ENCODE assay signal across 18 cellular contexts in genomic region chr21:45588861-45589491, GRCh38.
"Had no signal": no experiment of that assay in that cellular context is flagged by ENCODE, and none has a peak within 500 bp of the region (broad histone marks: within the 10 kb centered on the region; RNA-seq: fewer than 3 reads in every experiment).

No MANE protein-coding gene starts in this region.

- H3K27ac Mint-ChIP-seq: memory B cell had no signal

- DNase-seq: activated naive CD4-positive, alpha-beta T cell treated with Interleukin-2 at 50 U/mL for 16 hours; activated T-cell treated with anti-CD3 and anti-CD28 coated beads, Interleukin-2, amount 50 U/mL, for 4 hours; anterior cingulate cortex; body of pancreas; cortex of kidney; left colon; occipital lobe; stimulated activated CD4-positive, alpha-beta T cell treated with anti-CD3 and anti-CD28 coated beads, Interleukin-2, amount 100 ng/mL, for 48 hours; stimulated activated CD8-positive, alpha-beta memory T cell treated with anti-CD3 and anti-CD28 coated beads, Interleukin-4, amount 100 ng/mL, for 48 hours; stimulated activated naive CD4-positive, alpha-beta T cell had no signal

- ATAC-seq: activated T-cell treated with anti-CD3 and anti-CD28 coated beads, Interleukin-2, amount 50 U/mL, for 4 hours; body of pancreas; gastroesophageal sphincter; left colon had no signal

- H3K27me3 ChIP-seq: body of pancreas had no signal

- H3K4me1 Mint-ChIP-seq: neural crest cell had no signal

- H3K36me3 ChIP-seq: cardiac muscle cell, gastroesophageal sphincter, sigmoid colon, tibial artery, WERI-Rb-1 had no signal

- H3K27ac ChIP-seq: body of pancreas, cardiac muscle cell, epithelial cell of prostate, gastroesophageal sphincter, sigmoid colon, tibial artery, WERI-Rb-1 had no signal

- H3K4me3 ChIP-seq: body of pancreas, cardiac muscle cell, tibial artery had no signal

- H3K4me3 Mint-ChIP-seq: memory B cell, neural crest cell had no signal
